In the genomic region with DNA sequence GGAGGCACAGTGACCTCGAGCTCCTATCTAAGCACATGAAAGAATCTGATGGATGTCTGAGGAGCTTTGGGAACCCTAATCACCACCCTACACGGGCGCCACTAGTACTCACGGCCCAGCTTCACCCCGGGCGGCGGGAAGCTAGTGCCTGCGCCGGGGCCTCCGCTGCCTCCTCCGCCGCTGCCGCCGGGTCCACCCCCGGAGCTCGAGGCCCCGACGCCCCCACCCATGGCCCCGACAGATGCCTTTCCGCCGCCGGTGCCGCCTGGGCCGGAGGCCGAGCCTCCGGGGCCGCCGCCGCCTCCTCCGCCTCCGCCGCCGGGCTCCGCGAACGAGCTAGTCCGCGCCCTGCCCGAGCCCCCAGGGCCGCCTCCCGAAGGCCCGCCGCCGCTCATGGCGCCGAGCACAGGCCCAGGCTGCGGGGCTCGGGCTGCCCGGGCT, we compare ENCODE assay signal across 7 cellular contexts. TPM values are rescaled to one million over a fixed set of nuclear protein-coding genes. Genes with fewer than 3 reads are reported as not detected.
A peak's percentile ranks its signal among the peaks of the same experiment; 100 is the strongest.
DNase-seq lines count a peak whose midpoint lies in the region; ATAC-seq and TF ChIP-seq lines count a peak whose summit lies in the region.

No MANE protein-coding gene starts in this region.

- TF ChIP-seq CTCF in body of pancreas (IDR thresholded peaks at IDR 0.05) = no peak
- no peak for TF ChIP-seq CTCF in lower lobe of right lung (IDR thresholded peaks at IDR 0.05)
- no peak for TF ChIP-seq CTCF in tibial nerve (IDR thresholded peaks at IDR 0.05)
- no peak for TF ChIP-seq CTCF in omental fat pad (IDR thresholded peaks at IDR 0.05)

- peak overlapping the region; percentile 60 for H3K9ac ChIP-seq in HUES48 (ENCODE audit: low read depth, low read length)

- peak in 1 of 4 donors; percentile 27 for DNase-seq in body of pancreas
- DNase-seq in lower lobe of right lung = no peak
- DNase-seq in tibial nerve (ENCODE audit: low spot score in 2 of 2) = no peak
- no peak for DNase-seq in omental fat pad (ENCODE audit: low spot score)

- TF ChIP-seq EP300 in tibial nerve (IDR thresholded peaks at IDR 0.05) = no peak

- intact Hi-C loops in body of pancreas (cut with DNase I) (no loop called here), lower lobe of right lung (cut with DNase I) (no loop called here)

- peak; percentile 2 for ATAC-seq in GM19025 (IDR thresholded peaks at IDR 0.05; ENCODE audit: low read depth, unreplicated experiment)
- ATAC-seq in body of pancreas = no peak
- no peak for ATAC-seq in lower lobe of right lung
- ATAC-seq in omental fat pad (ENCODE audit: low FRiP score) = no peak
- no peak for ATAC-seq in GM19463 (IDR thresholded peaks at IDR 0.05; ENCODE audit: unreplicated experiment)

- peaks cover 12% of the 10 kb centered on the region for H3K4me1 ChIP-seq in HUES48 (ENCODE audit: control insufficient read depth, insufficient read depth, low read length)
- H3K4me1 ChIP-seq in body of pancreas = peaks cover 55% of the 10 kb centered on the region
- H3K4me1 ChIP-seq in lower lobe of right lung = peaks cover 50% of the 10 kb centered on the region
- H3K4me1 ChIP-seq in tibial nerve = peaks cover 0 to 64% (median 45%) of the 10 kb centered on the region in 4 donors

- no peaks in the 10 kb centered on the region for H3K9me3 ChIP-seq in HUES48 (ENCODE audit: control insufficient read depth, insufficient read depth, low read length)
- H3K9me3 ChIP-seq in body of pancreas = no peaks in the 10 kb centered on the region
- H3K9me3 ChIP-seq in lower lobe of right lung = no peaks in the 10 kb centered on the region
- H3K9me3 ChIP-seq in tibial nerve = no peaks in the 10 kb centered on the region

- H3K36me3 ChIP-seq in HUES48 (ENCODE audit: control insufficient read depth, insufficient read depth, low read length) = peaks cover 12% of the 10 kb centered on the region; the same call in 1 of the 2 replicates
- no peaks in the 10 kb centered on the region for H3K36me3 ChIP-seq in body of pancreas (replicated peaks in 1 of 2; ENCODE audit: insufficient read depth in 1 of 2, low read depth in 2 of 2)
- H3K36me3 ChIP-seq in lower lobe of right lung = peaks cover 23% of the 10 kb centered on the region
- peaks cover 0 to 19% (median 0%) of the 10 kb centered on the region in 3 donors for H3K36me3 ChIP-seq in tibial nerve

- WGBS in body of pancreas, 2 donors = 0 to 1% methylated on average over 15 to 16 of the region's 49 CpGs
- 0% methylated on average over 13 to 17 of the region's 49 CpGs for WGBS in tibial nerve, 2 donors

- TF ChIP-seq POLR2A in body of pancreas (IDR thresholded peaks at IDR 0.05) (no peak), tibial nerve (IDR thresholded peaks at IDR 0.05) (peak in 1 of 2 donors; percentile 67)

- H3K4me3 ChIP-seq in HUES48 (ENCODE audit: low read depth, low read length) (peak overlapping the region; percentile 93), body of pancreas (peak overlapping the region; percentile 63 to 76), lower lobe of right lung (peak overlapping the region; percentile 80), tibial nerve (peak overlapping the region; percentile 44 to 87 (median 72))

- H3K27me3 ChIP-seq in HUES48 (ENCODE audit: control insufficient read depth, insufficient read depth, low read length) (no peaks in the 10 kb centered on the region), body of pancreas (no peaks in the 10 kb centered on the region), lower lobe of right lung (ENCODE audit: low read depth) (no peaks in the 10 kb centered on the region), tibial nerve (no peaks in the 10 kb centered on the region)

- H3K27ac ChIP-seq in HUES48 (ENCODE audit: low read depth, low read length) (peak overlapping the region; percentile 49), body of pancreas (peak overlapping the region; percentile 76 to 94 (median 84)), lower lobe of right lung (peak overlapping the region; percentile 90), tibial nerve (peak overlapping the region; percentile 44 to 100 (median 86))

RNA-seq across cellular contexts. Expression of a gene that starts 0.3 kb away (rescaled TPM):
- total RNA-seq in body of pancreas = 10 to 100 TPM; 12.5 to 14.5 TPM
- total RNA-seq in lower lobe of right lung = 39.8 TPM
- 10 to 100 TPM; 24.7 to 34.5 (median 28.3) TPM for total RNA-seq in tibial nerve
- total RNA-seq in omental fat pad = 10 to 100 TPM; 16.9 to 32.3 (median 20.0) TPM

RNA-seq across cellular contexts. Expression of a gene that starts 12.8 kb away (rescaled TPM):
- 10 to 100 TPM; 10.6 to 31.6 TPM for total RNA-seq in body of pancreas
- total RNA-seq in lower lobe of right lung = 35.8 TPM
- total RNA-seq in tibial nerve = 10 to 100 TPM; 30.4 to 42.6 (median 35.1) TPM
- total RNA-seq in omental fat pad = 10 to 100 TPM; 21.2 to 52.8 (median 34.8) TPM

RNA-seq across cellular contexts. Expression of a gene that starts 22.0 kb away (rescaled TPM):
- total RNA-seq in body of pancreas = 1 to 10 TPM; 4.9 to 6.0 TPM
- total RNA-seq in lower lobe of right lung = 11.7 TPM
- total RNA-seq in tibial nerve = 1 to 10 TPM; 4.3 to 6.3 (median 6.3) TPM
- total RNA-seq in omental fat pad = 1 to 10 TPM; 3.2 to 7.6 (median 5.7) TPM

RNA-seq across cellular contexts. Expression of a gene that starts 24.6 kb away (rescaled TPM):
- total RNA-seq in body of pancreas (10 to 100 TPM; 34.8 to 44.2 TPM), lower lobe of right lung (35.6 TPM), tibial nerve (10 to 100 TPM; 33.9 to 56.2 (median 40.3) TPM), omental fat pad (10 to 100 TPM; 22.0 to 59.3 (median 29.9) TPM)

RNA-seq across cellular contexts. Expression of a gene that starts 27.0 kb away (rescaled TPM):
- 10 to 100 TPM; 40.5 to 61.0 TPM for total RNA-seq in body of pancreas
- total RNA-seq in lower lobe of right lung = 67.9 TPM
- 10 to 100 TPM; 27.0 to 74.1 (median 41.3) TPM for total RNA-seq in tibial nerve
- 10 to 100 TPM; 15.7 to 26.3 (median 21.0) TPM for total RNA-seq in omental fat pad
